In genomic region chr18:52275817-52276216, GRCh38 we compare ENCODE assay signal across 21 cellular contexts.
DNase-seq lines count a peak whose midpoint lies in the region; ATAC-seq, FAIRE-seq and TF ChIP-seq lines count a peak whose summit lies in the region.
"Had no signal": no experiment of that assay in that cellular context is flagged by ENCODE, and none has a peak within 500 bp of the region (broad histone marks: within the 10 kb centered on the region; RNA-seq: fewer than 3 reads in every experiment).

No MANE protein-coding gene starts in this region.

- TF ChIP-seq CTCF in D721Med (IDR thresholded peaks at IDR 0.05; ENCODE audit: insufficient read depth, missing control alignments) = no peak
- no peak for TF ChIP-seq CTCF in MM.1S (IDR thresholded peaks at IDR 0.05; ENCODE audit: low read length)
- TF ChIP-seq CTCF in right atrium auricular region (IDR thresholded peaks at IDR 0.05) = no peak

- H3K27ac ChIP-seq in MM.1S (ENCODE audit: low read length) (no peak overlapping the region), right atrium auricular region (no peak overlapping the region)
- H3K27ac ChIP-seq: 22Rv1, BLaER1, C4-2B, GM23248 had no signal

- peaks cover 10% of the 10 kb centered on the region; the same call in 1 of the 2 replicates for H3F3A ChIP-seq in MM.1S (ENCODE audit: insufficient read depth, low read length)

- H2AFZ ChIP-seq in MM.1S (ENCODE audit: low read length) = peak overlapping the region; percentile 7; the same call in 1 of the 2 replicates
- H2AFZ ChIP-seq: GM23248 had no signal

- no peak for DNase-seq in D721Med (ENCODE audit: insufficient read length, low spot score)
- no peak for DNase-seq in MM.1S
- no peak for DNase-seq in right atrium auricular region (ENCODE audit: low spot score)
- DNase-seq in NCI-H345 treated with DMSO at 0.1 percent for 48 hours (lab: John Stamatoyannopoulos, UW; ENCODE audit: unreplicated experiment) = no peak
- no peak for DNase-seq in foreskin melanocyte
- DNase-seq: Caco-2; CD4-positive, CD25-positive, alpha-beta regulatory T cell; CD8-positive, alpha-beta T cell; DMS 273 treated with DMSO at 0.1 percent for 48 hours; DMS79; EL; GDM1; GM23248; H7; HCEC 1CT had no signal

- H3K4me3 ChIP-seq in MM.1S (ENCODE audit: low read length) = no peak overlapping the region
- no peak overlapping the region for H3K4me3 ChIP-seq in right atrium auricular region
- H3K4me3 ChIP-seq: BLaER1, GM23248 had no signal

- no peak overlapping the region for H3K4me2 ChIP-seq in MM.1S (ENCODE audit: low read depth, low read length)
- H3K4me2 ChIP-seq: BLaER1 had no signal

- H3K36me3 ChIP-seq in MM.1S (replicated peaks; ENCODE audit: insufficient read depth, low read length) = no peaks in the 10 kb centered on the region
- no peaks in the 10 kb centered on the region for H3K36me3 ChIP-seq in right atrium auricular region
- H3K36me3 ChIP-seq: BLaER1 had no signal

- H3K27me3 ChIP-seq in MM.1S (replicated peaks; ENCODE audit: insufficient read depth, low read length) (no peaks in the 10 kb centered on the region), right atrium auricular region (no peaks in the 10 kb centered on the region)
- H3K27me3 ChIP-seq: BLaER1 had no signal

- H3K9ac ChIP-seq in MM.1S (ENCODE audit: low read length) = no peak overlapping the region
- H3K9ac ChIP-seq: BLaER1, GM23248 had no signal

- H3K4me1 ChIP-seq in MM.1S (ENCODE audit: low read length) = peaks cover 22% of the 10 kb centered on the region
- no peaks in the 10 kb centered on the region for H3K4me1 ChIP-seq in right atrium auricular region
- H3K4me1 ChIP-seq: BLaER1, Caco-2 had no signal

- H3K79me2 ChIP-seq in MM.1S (ENCODE audit: low read length) = no peaks in the 10 kb centered on the region

- no peaks in the 10 kb centered on the region for H4K20me1 ChIP-seq in MM.1S (ENCODE audit: insufficient read depth, low read length)
- H4K20me1 ChIP-seq: BLaER1 had no signal

- H3K9me2 ChIP-seq in MM.1S (replicated peaks; ENCODE audit: insufficient read depth, low read length) = no peaks in the 10 kb centered on the region

- no peaks in the 10 kb centered on the region for H3K9me3 ChIP-seq in MM.1S (replicated peaks; ENCODE audit: insufficient read depth, low read length)
- H3K9me3 ChIP-seq in right atrium auricular region = no peaks in the 10 kb centered on the region
- H3K9me3 ChIP-seq: BLaER1, Caco-2 had no signal

- FAIRE-seq in D721Med (lab: Jason Lieb, UNC) = peak; percentile 25
- FAIRE-seq: A204.1, H1 had no signal

- peak; percentile 52 for ATAC-seq in GM19023 (IDR thresholded peaks at IDR 0.05; ENCODE audit: unreplicated experiment)
- ATAC-seq: CD8-positive, alpha-beta T cell had no signal
